23 cellular contexts compared by ENCODE assay signal in genomic region chr4:75081561-75081960, GRCh38.
DNase-seq lines count a peak whose midpoint lies in the region; ATAC-seq, FAIRE-seq and TF ChIP-seq lines count a peak whose summit lies in the region.
"Had no signal": no experiment of that assay in that cellular context is flagged by ENCODE, and none has a peak within 500 bp of the region (broad histone marks: within the 10 kb centered on the region; RNA-seq: fewer than 3 reads in every experiment).

No MANE protein-coding gene starts in this region.

- intact Hi-C loops in left colon (cut with DNase I, micrococcal nuclease): no loop called here

- no peaks in the 10 kb centered on the region for H3K36me3 ChIP-seq in bronchial epithelial cell (ENCODE audit: control insufficient read depth, insufficient read depth, low read length)
- H3K36me3 ChIP-seq: BE2C, BLaER1 had no signal

- peak; percentile 57 for DNase-seq in bronchial epithelial cell (ENCODE audit: low read depth)
- DNase-seq in epithelial cell of esophagus (ENCODE audit: low read depth): peak; percentile 31
- no peak for DNase-seq in left colon
- DNase-seq in NCI-H1105 (lab: John Stamatoyannopoulos, UW): no peak
- DNase-seq in NOMO-1 treated with DMSO at 0.1 percent for 48 hours (lab: John Stamatoyannopoulos, UW; ENCODE audit: unreplicated experiment): no peak
- DNase-seq in NCI-H526 treated with DMSO at 0.1 percent for 48 hours (lab: John Stamatoyannopoulos, UW): no peak
- DNase-seq: 8988T; ACHN; BE2C; C1 segment of cervical spinal cord; Caco-2; Calu3; CD4-positive, alpha-beta T cell; CD8-positive, alpha-beta T cell; DMS79 treated with DMSO at 0.1 percent for 48 hours; GF-D8 had no signal

- H3K4me3 ChIP-seq in bronchial epithelial cell (ENCODE audit: low read depth, low read length) (no peak overlapping the region), epithelial cell of esophagus (ENCODE audit: low read length) (no peak overlapping the region)
- H3K4me3 ChIP-seq: BLaER1 had no signal

- no peak for FAIRE-seq in bronchial epithelial cell (lab: Jason Lieb, UNC)
- FAIRE-seq: A204.1, D721Med, G401.6, GM12892, GM18507 had no signal

- no peak for TF ChIP-seq CTCF in bronchial epithelial cell (IDR thresholded peaks at IDR 0.05; ENCODE audit: insufficient read depth, low read length, severe bottlenecking)
- no peak for TF ChIP-seq CTCF in epithelial cell of esophagus (IDR thresholded peaks at IDR 0.05; ENCODE audit: insufficient read depth, low read depth, low read length, missing control alignments)

- peak; percentile 100 for ATAC-seq in esophagus mucosa
- ATAC-seq in left colon: peak; percentile 53
- ATAC-seq: CD8-positive, alpha-beta T cell had no signal

- H3K27me3 ChIP-seq in bronchial epithelial cell (ENCODE audit: control insufficient read depth, insufficient read depth, low read length): no peaks in the 10 kb centered on the region
- H3K27me3 ChIP-seq: BE2C, BLaER1 had no signal

Comparison
In these comparisons a context has a peak if more than half of its experiments do, and no peak if none do; other contexts are left out.
1. DNase-seq: peak in bronchial epithelial cell (single experiment) and epithelial cell of esophagus (single experiment); none in left colon (0 of 2), NCI-H1105 (single experiment), NOMO-1 treated with DMSO at 0.1 percent for 48 hours (single experiment) and NCI-H526 treated with DMSO at 0.1 percent for 48 hours (single experiment).